23 cellular contexts compared by ENCODE assay signal in the genomic region with DNA sequence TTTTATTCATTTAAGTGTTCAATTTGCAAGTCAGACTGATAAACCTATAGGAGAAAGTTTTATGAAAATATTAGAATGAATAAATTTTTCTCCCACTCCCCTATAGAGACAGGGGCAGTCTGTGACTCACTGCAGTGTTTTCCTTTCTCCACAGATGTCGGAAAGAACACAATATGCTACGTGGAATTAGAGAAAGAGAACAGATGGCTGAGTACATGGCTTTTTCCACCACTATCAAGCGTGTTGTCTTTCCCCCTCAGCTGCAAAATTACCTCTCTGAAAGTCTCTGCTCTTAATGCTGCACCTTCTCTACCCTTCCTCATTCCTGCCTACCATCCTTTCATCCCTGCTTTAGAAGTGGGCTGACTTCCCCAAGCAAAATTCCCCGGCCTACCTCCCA. TPM values are rescaled to one million over a fixed set of nuclear protein-coding genes. Genes with fewer than 3 reads are reported as not detected.
DNase-seq lines count a peak whose midpoint lies in the region; ATAC-seq, FAIRE-seq and TF ChIP-seq lines count a peak whose summit lies in the region.
"Had no signal": no experiment of that assay in that cellular context is flagged by ENCODE, and none has a peak within 500 bp of the region (broad histone marks: within the 10 kb centered on the region; RNA-seq: fewer than 3 reads in every experiment).

No MANE protein-coding gene starts in this region.

- ATAC-seq in HG03135 (IDR thresholded peaks at IDR 0.05; ENCODE audit: unreplicated experiment), result no peak
- ATAC-seq: Panc1 had no signal

- intact Hi-C loops in transverse colon (cut with DNase I; ENCODE audit: low total_unique reads), result no loop called here

- CTCF ChIA-PET in HEK293 (lab: Yijun Ruan, JAX), result no interaction called here

- FAIRE-seq in GM12891 (lab: Jason Lieb, UNC), result no peak
- FAIRE-seq: HTR-8/SVneo had no signal

- peaks cover 0 to 24% of the 10 kb centered on the region in 2 experiments; a peak in 2 of 3 replicates for H3K36me3 ChIP-seq in HEK293 (ENCODE audit: control insufficient read depth in 2 of 2, insufficient read depth in 1 of 2, low read length in 2 of 2)
- no peaks in the 10 kb centered on the region for H3K36me3 ChIP-seq in transverse colon
- H3K36me3 ChIP-seq: HAP-1 had no signal

- POLR2A ChIA-PET in HEK293 (lab: Yijun Ruan, JAX), result no interaction called here

- TF ChIP-seq CTCF in HEK293 (tag by site-specific recombination; IDR thresholded peaks at IDR 0.05) (no peak), endothelial cell (IDR thresholded peaks at IDR 0.05; ENCODE audit: unreplicated experiment) (no peak), transverse colon (IDR thresholded peaks at IDR 0.05) (no peak)

- H3K9me3 Mint-ChIP-seq in endothelial cell (ENCODE audit: unreplicated experiment), result no peaks in the 10 kb centered on the region

- H3K4me1 ChIP-seq in HEK293 (ENCODE audit: control insufficient read depth, insufficient read depth, low read length) (peaks cover 10% of the 10 kb centered on the region), transverse colon (peaks cover 0 to 9% (median 0%) of the 10 kb centered on the region in 4 donors)
- H3K4me1 ChIP-seq: HAP-1, SJCRH30 had no signal

- H3K36me3 Mint-ChIP-seq in endothelial cell (ENCODE audit: low read depth, unreplicated experiment), result peaks cover 61% of the 10 kb centered on the region
- H3K36me3 Mint-ChIP-seq: CD8-positive, alpha-beta memory T cell had no signal

- in situ Hi-C loops in transverse colon (cut with MboI; ENCODE audit: low pct_ligation_motif_present in 1 of 4, low pct_unique_long_range_greater_than_20kb in 1 of 4, low sequenced_read_pairs in 3 of 4), result no loop called here

- TF ChIP-seq EP300 in transverse colon (IDR thresholded peaks at IDR 0.05; ENCODE audit: low read depth), result no peak

- DNase-seq in Ammon's horn (ENCODE audit: low spot score), result peak; percentile 32
- peak; percentile 70 for DNase-seq in NCI-H82 treated with DMSO at 0.1 percent for 48 hours (lab: John Stamatoyannopoulos, UW; ENCODE audit: unreplicated experiment)
- DNase-seq in endothelial cell (ENCODE audit: low spot score), result no peak
- no peak for DNase-seq in NCI-H2196 (lab: John Stamatoyannopoulos, UW; ENCODE audit: unreplicated experiment)
- no peak for DNase-seq in GM12891 (ENCODE audit: insufficient read length, low spot score)
- no peak for DNase-seq in transverse colon
- DNase-seq: 8988T; AML-193; Calu3; CD8-positive, alpha-beta memory T cell; DMS79; KG1; NCI-H1092; NCI-H1436; NCI-H2029; NCI-H446 treated with DMSO at 0.1 percent for 48 hours; SJCRH30 had no signal

- TF ChIP-seq POLR2A in GM12891 (IDR thresholded peaks at IDR 0.05; ENCODE audit: low read depth, low read length), result no peak
- TF ChIP-seq POLR2A in transverse colon (IDR thresholded peaks at IDR 0.05), result no peak

- H3K27ac Mint-ChIP-seq in endothelial cell (ENCODE audit: unreplicated experiment), result peak overlapping the region; percentile 38
- H3K27ac Mint-ChIP-seq: CD8-positive, alpha-beta memory T cell had no signal

- H3K4me1 Mint-ChIP-seq in endothelial cell (ENCODE audit: unreplicated experiment), result peaks cover 51% of the 10 kb centered on the region
- H3K4me1 Mint-ChIP-seq: CD8-positive, alpha-beta memory T cell had no signal

- WGBS in transverse colon (ENCODE audit: low coverage in 1 of 2), 2 donors, result 79 to 80% methylated on average over 3 to 4 of the region's 4 CpGs

- no peak overlapping the region for H3K4me3 ChIP-seq in HEK293 (ENCODE audit: low read depth, low read length)
- H3K4me3 ChIP-seq in transverse colon, result no peak overlapping the region
- H3K4me3 ChIP-seq: HAP-1, SJCRH30 had no signal

- H3K27me3 Mint-ChIP-seq in endothelial cell (ENCODE audit: unreplicated experiment), result peaks cover 3% of the 10 kb centered on the region

- no peaks in the 10 kb centered on the region for H3K9me3 ChIP-seq in HEK293 (ENCODE audit: control insufficient read depth, insufficient read depth, low read depth, low read length)
- no peaks in the 10 kb centered on the region for H3K9me3 ChIP-seq in transverse colon
- H3K9me3 ChIP-seq: HAP-1, SJCRH30 had no signal

- H3K27ac ChIP-seq in HEK293 (ENCODE audit: extremely low read depth, low read depth, low read length) (no peak overlapping the region), transverse colon (no peak overlapping the region)
- H3K27ac ChIP-seq: C4-2B, SJCRH30 had no signal

- no peaks in the 10 kb centered on the region for H3K27me3 ChIP-seq in transverse colon

- peak overlapping the region; percentile 13 for H3K4me3 Mint-ChIP-seq in endothelial cell (ENCODE audit: unreplicated experiment)
- H3K4me3 Mint-ChIP-seq: CD8-positive, alpha-beta memory T cell had no signal

TF ChIP-seq in HEK293, 187 proteins besides CTCF, POLR2A, EP300 and RAD21:
- TF ChIP-seq ZFP41 (tag by site-specific recombination; IDR thresholded peaks at IDR 0.05; ENCODE audit: borderline replicate concordance) (no peak), ZNF544 (tag by site-specific recombination; IDR thresholded peaks at IDR 0.05) (no peak), MEIS1 (CRISPR knock-in tag; IDR thresholded peaks at IDR 0.05; ENCODE audit: borderline replicate concordance) (no peak), ZFHX2 (tag by site-specific recombination; conservative IDR thresholded peaks at IDR 0.05) (peak; percentile 28; the same call in 1 of the 2 replicates)

TF ChIP-seq in GM12891, 5 proteins besides CTCF, POLR2A, EP300 and RAD21:
- TF ChIP-seq PAX5 (IDR thresholded peaks at IDR 0.05; ENCODE audit: insufficient read depth, low read length, severe bottlenecking) (no peak), POU2F2 (IDR thresholded peaks at IDR 0.05; ENCODE audit: low read depth, low read length) (no peak), SPI1 (IDR thresholded peaks at IDR 0.05; ENCODE audit: low read depth, low read length) (no peak), POLR2AphosphoS5 (IDR thresholded peaks at IDR 0.05; ENCODE audit: low read depth, low read length) (no peak), TAF1 (IDR thresholded peaks at IDR 0.05; ENCODE audit: low read depth, low read length) (no peak)
TF ChIP-seq in GM12891: peak in this region for 0.

RNA-seq across cellular contexts. Expression of gene FLT1, which starts 30.1 kb away (rescaled TPM):
- 759 TPM for total RNA-seq in endothelial cell (ENCODE audit: unreplicated experiment)
- polyA plus RNA-seq in GM12891 (2012; ENCODE audit: low read depth, missing spikeins), result 0.55 TPM
- 1 to 10 TPM; 2.6 to 8.4 (median 3.5) TPM for total RNA-seq in transverse colon
- total RNA-seq: Calu3 had no signal
- polyA plus RNA-seq: CD8-positive, alpha-beta memory T cell had no signal

Comparison
In these comparisons a context has a peak if more than half of its experiments do, and no peak if none do; other contexts are left out.
1. DNase-seq: peak in Ammon's horn (single experiment) and NCI-H82 treated with DMSO at 0.1 percent for 48 hours (single experiment); none in endothelial cell (single experiment), NCI-H2196 (single experiment), GM12891 (single experiment) and transverse colon (single experiment).
2. RNA of gene FLT1, which starts 30.1 kb away (total RNA-seq): 759 TPM in endothelial cell (single experiment); 2.6 to 8.4 TPM in transverse colon; every median in the first group is over 10 times any median in the second.